In the genomic region with DNA sequence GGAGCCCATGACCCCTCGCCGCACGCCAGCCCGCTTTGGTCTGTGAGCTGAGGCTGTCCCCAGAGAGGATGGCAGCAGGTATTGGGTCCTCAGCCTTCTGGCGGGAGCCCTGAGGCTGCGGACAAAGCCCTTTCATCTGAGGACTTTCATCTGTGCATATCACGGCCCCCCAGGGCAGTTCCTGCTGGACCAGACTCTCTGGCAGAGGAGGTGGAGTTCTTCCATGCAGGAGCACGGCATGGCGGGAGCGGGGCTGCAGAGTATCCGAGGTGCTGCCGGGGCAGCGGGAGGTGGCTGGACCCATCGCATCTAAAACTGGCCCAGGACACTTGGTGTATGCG, we compare ENCODE assay signal across 1 cellular context.
TF ChIP-seq lines count a peak whose summit lies in the region.

No MANE protein-coding gene starts in this region.

TF ChIP-seq in GM12878, 131 proteins besides CTCF, POLR2A, EP300 and RAD21:
- TF ChIP-seq, protein P1, sequence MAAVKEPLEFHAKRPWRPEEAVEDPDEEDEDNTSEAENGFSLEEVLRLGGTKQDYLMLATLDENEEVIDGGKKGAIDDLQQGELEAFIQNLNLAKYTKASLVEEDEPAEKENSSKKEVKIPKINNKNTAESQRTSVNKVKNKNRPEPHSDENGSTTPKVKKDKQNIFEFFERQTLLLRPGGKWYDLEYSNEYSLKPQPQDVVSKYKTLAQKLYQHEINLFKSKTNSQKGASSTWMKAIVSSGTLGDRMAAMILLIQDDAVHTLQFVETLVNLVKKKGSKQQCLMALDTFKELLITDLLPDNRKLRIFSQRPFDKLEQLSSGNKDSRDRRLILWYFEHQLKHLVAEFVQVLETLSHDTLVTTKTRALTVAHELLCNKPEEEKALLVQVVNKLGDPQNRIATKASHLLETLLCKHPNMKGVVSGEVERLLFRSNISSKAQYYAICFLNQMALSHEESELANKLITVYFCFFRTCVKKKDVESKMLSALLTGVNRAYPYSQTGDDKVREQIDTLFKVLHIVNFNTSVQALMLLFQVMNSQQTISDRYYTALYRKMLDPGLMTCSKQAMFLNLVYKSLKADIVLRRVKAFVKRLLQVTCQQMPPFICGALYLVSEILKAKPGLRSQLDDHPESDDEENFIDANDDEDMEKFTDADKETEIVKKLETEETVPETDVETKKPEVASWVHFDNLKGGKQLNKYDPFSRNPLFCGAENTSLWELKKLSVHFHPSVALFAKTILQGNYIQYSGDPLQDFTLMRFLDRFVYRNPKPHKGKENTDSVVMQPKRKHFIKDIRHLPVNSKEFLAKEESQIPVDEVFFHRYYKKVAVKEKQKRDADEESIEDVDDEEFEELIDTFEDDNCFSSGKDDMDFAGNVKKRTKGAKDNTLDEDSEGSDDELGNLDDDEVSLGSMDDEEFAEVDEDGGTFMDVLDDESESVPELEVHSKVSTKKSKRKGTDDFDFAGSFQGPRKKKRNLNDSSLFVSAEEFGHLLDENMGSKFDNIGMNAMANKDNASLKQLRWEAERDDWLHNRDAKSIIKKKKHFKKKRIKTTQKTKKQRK (IDR thresholded peaks at IDR 0.05; ENCODE audit: low read depth, low read length), result no peak
- 0 out of 2 replicates have a peak, but pooled peaks have one; percentile 1 for TF ChIP-seq POLR2AphosphoS5 (IDR thresholded peaks at IDR 0.05; ENCODE audit: low read length)
